In the genomic region with DNA sequence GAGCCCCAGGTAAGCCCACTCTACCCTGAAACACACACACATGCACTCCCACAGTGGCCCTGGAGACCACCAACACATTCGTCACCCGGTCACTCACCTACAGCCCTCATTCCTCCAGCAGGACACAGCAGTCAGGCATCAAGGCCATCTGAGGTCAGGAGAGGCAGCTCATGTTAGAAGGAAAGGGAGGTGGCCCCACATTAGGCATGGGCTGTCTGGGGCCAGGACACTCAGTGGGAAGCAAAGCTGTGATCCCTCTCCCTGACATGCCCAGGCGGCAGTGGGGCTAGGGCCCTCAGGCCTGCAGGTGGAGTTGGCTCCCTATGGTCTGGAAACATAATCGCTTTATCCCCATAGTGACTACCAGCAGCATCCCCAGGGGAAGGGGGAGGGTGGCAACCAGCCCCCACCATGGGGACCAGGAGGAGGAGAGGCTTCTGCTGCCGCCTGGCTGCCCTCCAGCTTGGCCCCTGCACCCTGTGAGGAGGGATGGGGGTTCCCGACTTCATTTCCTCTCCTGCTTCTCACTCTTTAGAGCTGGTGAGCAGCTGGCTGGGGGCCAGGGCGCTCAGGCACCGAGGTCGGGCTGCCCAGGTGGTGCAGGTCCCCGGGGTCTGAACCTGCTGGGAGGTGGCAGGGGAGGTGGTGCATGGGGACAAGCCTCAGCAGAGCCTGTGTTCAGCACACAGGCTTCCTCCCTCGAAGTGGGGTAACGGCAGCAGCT, we compare ENCODE assay signal across 12 cellular contexts.
A peak's percentile ranks its signal among the peaks of the same experiment; 100 is the strongest.
DNase-seq lines count a peak whose midpoint lies in the region; ATAC-seq, FAIRE-seq and TF ChIP-seq lines count a peak whose summit lies in the region.
"Had no signal": no experiment of that assay in that cellular context is flagged by ENCODE, and none has a peak within 500 bp of the region (broad histone marks: within the 10 kb centered on the region; RNA-seq: fewer than 3 reads in every experiment).

No MANE protein-coding gene starts in this region.

- no peak overlapping the region for H3K4me3 ChIP-seq in PC-3 (ENCODE audit: low read length)

- no peak for DNase-seq in GM18507 (ENCODE audit: extremely low spot score, insufficient read length, low read depth)
- DNase-seq in NCI-H1417 treated with DMSO at 0.1 percent for 48 hours (lab: John Stamatoyannopoulos, UW): peak; percentile 14
- DNase-seq in mesenteric fat pad (ENCODE audit: low spot score): peak; percentile 86
- no peak for DNase-seq in left colon
- no peak for DNase-seq in PC-3
- no peak for DNase-seq in globus pallidus (ENCODE audit: low spot score)
- no peak for DNase-seq in NCI-H128 (lab: John Stamatoyannopoulos, UW; ENCODE audit: unreplicated experiment)
- DNase-seq: Caco-2; erythroblast; naive thymus-derived CD8-positive, alpha-beta T cell had no signal

- BruUV-seq in PC-3 (replicated peaks; lab: Mats Ljungman, UMichigan): no TSS peak

- H3K79me2 ChIP-seq in PC-3 (ENCODE audit: low read length): no peaks in the 10 kb centered on the region

- no peaks in the 10 kb centered on the region for H3K9me3 ChIP-seq in PC-3 (ENCODE audit: low read length)
- H3K9me3 ChIP-seq: Caco-2 had no signal

- H3K36me3 ChIP-seq in PC-3 (ENCODE audit: low read depth, low read length): no peaks in the 10 kb centered on the region

- TF ChIP-seq CTCF in PC-3 (conservative IDR thresholded peaks at IDR 0.05; ENCODE audit: low read depth, low read length): no peak

- no peak overlapping the region for H3K27ac ChIP-seq in PC-3 (ENCODE audit: low read length)

- H2AFZ ChIP-seq in PC-3 (ENCODE audit: low read length): no peak overlapping the region

- peak; percentile 32 for ATAC-seq in GM21619 (IDR thresholded peaks at IDR 0.05; ENCODE audit: unreplicated experiment)
- ATAC-seq in left colon: no peak
- ATAC-seq in PC-3: no peak
- ATAC-seq: naive thymus-derived CD8-positive, alpha-beta T cell; stimulated activated effector memory CD8-positive, alpha-beta T cell treated with anti-CD3 and anti-CD28 coated beads, Interleukin-12 subunit alpha, Interleukin-12 subunit beta, amount 100 ng/mL, for 72 hours had no signal

- FAIRE-seq in GM18507 (lab: Jason Lieb, UNC): peak; percentile 79

- no peaks in the 10 kb centered on the region for H3K9me2 ChIP-seq in PC-3 (replicated peaks; ENCODE audit: low read length)

- POLR2A ChIA-PET in PC-3 (lab: Charles Lee; ENCODE audit: unreplicated experiment): no interaction called here

- no peaks in the 10 kb centered on the region for H3F3A ChIP-seq in PC-3 (ENCODE audit: low read length, unreplicated experiment)

- no peaks in the 10 kb centered on the region for H4K20me1 ChIP-seq in PC-3 (ENCODE audit: low read length)

- no peak overlapping the region for H3K4me2 ChIP-seq in PC-3 (ENCODE audit: low read length)

- peaks cover 84% of the 10 kb centered on the region for H3K27me3 ChIP-seq in PC-3 (ENCODE audit: low read length)

- H3K9ac ChIP-seq in PC-3 (ENCODE audit: low read length): no peak overlapping the region

- intact Hi-C loops in left colon (cut with DNase I, micrococcal nuclease): no loop called here
- intact Hi-C loops in PC-3 (cut with micrococcal nuclease): no loop called here

- no peaks in the 10 kb centered on the region for H3K4me1 ChIP-seq in PC-3 (ENCODE audit: insufficient read depth, low read length)
- H3K4me1 ChIP-seq: Caco-2 had no signal

- CTCF ChIA-PET in PC-3 (lab: Charles Lee): no interaction called here

Comparison
In these comparisons a context has a peak if more than half of its experiments do, and no peak if none do; other contexts are left out.
1. DNase-seq: peak in NCI-H1417 treated with DMSO at 0.1 percent for 48 hours (single experiment) and mesenteric fat pad (single experiment); none in GM18507 (single experiment), left colon (0 of 2), PC-3 (single experiment), globus pallidus (single experiment) and NCI-H128 (single experiment).